ENCODE assay signal across 1 cellular context in genomic region chr6:36827261-36828079, GRCh38.
TF ChIP-seq lines count a peak whose summit lies in the region.

No MANE protein-coding gene starts in this region.

TF ChIP-seq in IMR-90, 13 proteins besides CTCF, POLR2A, EP300 and RAD21 (continued from another document):
- TF ChIP-seq CEBPB (IDR thresholded peaks at IDR 0.05; ENCODE audit: low read depth, low read length): no peak
TF ChIP-seq in IMR-90: peak in this region for 0.
